13 cellular contexts compared by ENCODE assay signal in the genomic region with DNA sequence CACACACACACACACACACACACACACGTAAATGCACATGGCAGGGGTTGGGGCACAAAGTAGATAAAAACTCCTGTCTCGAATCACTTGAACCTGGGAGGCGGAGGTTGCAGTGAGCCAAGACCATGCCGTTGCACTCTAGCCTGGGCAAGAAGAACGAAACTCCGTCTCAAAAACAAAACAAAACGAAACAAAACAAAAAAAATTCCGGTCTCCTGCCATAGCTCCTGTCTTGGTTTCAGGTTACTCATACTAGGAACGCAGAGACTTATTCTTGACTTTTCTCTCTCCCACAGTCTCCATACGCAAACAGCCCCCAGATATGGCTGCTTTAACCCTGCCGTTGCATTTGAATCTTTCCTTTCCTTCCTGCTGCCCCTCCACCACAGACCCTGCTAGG.
DNase-seq lines count a peak whose midpoint lies in the region; ATAC-seq and TF ChIP-seq lines count a peak whose summit lies in the region.
"Had no signal": no experiment of that assay in that cellular context is flagged by ENCODE, and none has a peak within 500 bp of the region (broad histone marks: within the 10 kb centered on the region; RNA-seq: fewer than 3 reads in every experiment).

No MANE protein-coding gene starts in this region.

- CTCF ChIA-PET in OCI-LY7 (lab: Charles Lee; ENCODE audit: unreplicated experiment), result no interaction called here

- POLR2A ChIA-PET in OCI-LY7 (lab: Charles Lee), result no interaction called here

- H3K4me1 ChIP-seq in OCI-LY7 (ENCODE audit: insufficient read depth, low read length, poor library complexity, severe bottlenecking) (peaks cover 21% of the 10 kb centered on the region), GM23248 (ENCODE audit: insufficient read depth) (no peaks in the 10 kb centered on the region)
- H3K4me1 ChIP-seq: ascending aorta had no signal

- H3F3A ChIP-seq in GM23248 (ENCODE audit: insufficient read depth), result no peaks in the 10 kb centered on the region

- ATAC-seq in GM19455 (IDR thresholded peaks at IDR 0.05; ENCODE audit: unreplicated experiment) (peak; percentile 80), GM19023 (IDR thresholded peaks at IDR 0.05; ENCODE audit: unreplicated experiment) (no peak)

- DNase-seq in GM06990 (ENCODE audit: extremely low read depth, insufficient read length) (peak; percentile 65), OCI-LY7 (ENCODE audit: low spot score) (no peak), left kidney (ENCODE audit: low read depth, low spot score) (peak; percentile 55), GM23248 (no peak), osteocyte (ENCODE audit: extremely low spot score, unreplicated experiment) (no peak), HT-29 (ENCODE audit: low spot score) (no peak)
- DNase-seq: Calu3, NCI-H345, trophoblast cell had no signal

- no peak overlapping the region for H3K9ac ChIP-seq in GM23248

- in situ Hi-C loops in GM23248 (cut with MboI), result no loop called here

- H3K4me1 Mint-ChIP-seq in osteocyte (ENCODE audit: unreplicated experiment), result peaks cover 26% of the 10 kb centered on the region

- no peak for TF ChIP-seq CTCF in GM06990 (IDR thresholded peaks at IDR 0.05; ENCODE audit: insufficient read depth, low read length, poor library complexity, severe bottlenecking)
- no peak for TF ChIP-seq CTCF in OCI-LY7 (conservative IDR thresholded peaks at IDR 0.05; ENCODE audit: low read length)
- no peak for TF ChIP-seq CTCF in osteocyte (IDR thresholded peaks at IDR 0.05)

- no TSS peak for BruUV-seq in OCI-LY7 (replicated peaks; lab: Mats Ljungman, UMichigan)

- H3K9me3 Mint-ChIP-seq in osteocyte (ENCODE audit: unreplicated experiment), result peaks cover 2% of the 10 kb centered on the region

- H2AFZ ChIP-seq in OCI-LY7 (ENCODE audit: low read length) (0 out of 2 replicates have a peak overlapping the region, but pooled peaks have one; percentile 14), GM23248 (no peak overlapping the region)

- H3K4me2 ChIP-seq in OCI-LY7 (ENCODE audit: low read length), result no peak overlapping the region
- H3K4me2 ChIP-seq in GM23248 (ENCODE audit: unreplicated experiment), result no peak overlapping the region

- H3K9me2 ChIP-seq in OCI-LY7 (ENCODE audit: insufficient read depth, low read length), result no peaks in the 10 kb centered on the region
- no peaks in the 10 kb centered on the region for H3K9me2 ChIP-seq in GM23248 (ENCODE audit: insufficient read depth)

- intact Hi-C loops in OCI-LY7 (cut with micrococcal nuclease; ENCODE audit: unreplicated experiment), result no loop called here

- H3K36me3 Mint-ChIP-seq in osteocyte (ENCODE audit: unreplicated experiment), result no peaks in the 10 kb centered on the region

- H3K27ac ChIP-seq in OCI-LY7 (ENCODE audit: low read depth, low read length, poor library complexity, severe bottlenecking) (no peak overlapping the region), GM23248 (no peak overlapping the region)
- H3K27ac ChIP-seq: ascending aorta had no signal

- no peak overlapping the region for H3K4me3 Mint-ChIP-seq in osteocyte (ENCODE audit: unreplicated experiment)

- WGBS in GM23248 (ENCODE audit: low coverage in 1 of 2, low lambda C conversion rate in 2 of 2, missing lambda C conversion rate in 2 of 2), 2 experiments, result 22 to 31% methylated on average over 11 of the region's 11 CpGs

- H3K27me3 ChIP-seq in GM06990 (replicated peaks; ENCODE audit: control insufficient read depth, insufficient read depth, low read length) (no peaks in the 10 kb centered on the region), GM23248 (replicated peaks; ENCODE audit: insufficient read depth) (no peaks in the 10 kb centered on the region)
- H3K27me3 ChIP-seq: ascending aorta had no signal

- no peaks in the 10 kb centered on the region for H3K27me3 Mint-ChIP-seq in osteocyte (ENCODE audit: unreplicated experiment)
- H3K27me3 Mint-ChIP-seq: progenitor cell of endocrine pancreas had no signal

- H3K79me2 ChIP-seq in OCI-LY7 (ENCODE audit: insufficient read depth, low read depth, low read length), result no peaks in the 10 kb centered on the region
- H3K79me2 ChIP-seq in GM23248 (ENCODE audit: insufficient read depth), result no peaks in the 10 kb centered on the region

- H3K36me3 ChIP-seq in GM06990 (ENCODE audit: control insufficient read depth, insufficient read depth, low read length) (no peaks in the 10 kb centered on the region), OCI-LY7 (ENCODE audit: insufficient read depth, low read length) (no peaks in the 10 kb centered on the region), GM23248 (ENCODE audit: low read depth) (no peaks in the 10 kb centered on the region)
- H3K36me3 ChIP-seq: ascending aorta had no signal

- no peaks in the 10 kb centered on the region for H3K9me3 ChIP-seq in OCI-LY7 (ENCODE audit: low read length)
- no peaks in the 10 kb centered on the region for H3K9me3 ChIP-seq in GM23248 (ENCODE audit: low read depth)
- H3K9me3 ChIP-seq: ascending aorta had no signal

- H3K4me3 ChIP-seq in GM06990 (replicated peaks; ENCODE audit: low read depth, low read length) (peak overlapping the region; percentile 26; the same call in 1 of the 2 replicates), OCI-LY7 (ENCODE audit: low read depth, low read length, poor library complexity, severe bottlenecking) (no peak overlapping the region), GM23248 (no peak overlapping the region)
- H3K4me3 ChIP-seq: ascending aorta had no signal

- H4K20me1 ChIP-seq in OCI-LY7 (ENCODE audit: insufficient read depth, low read length) (no peaks in the 10 kb centered on the region), GM23248 (ENCODE audit: insufficient read depth) (no peaks in the 10 kb centered on the region)

- no peak overlapping the region for H3K27ac Mint-ChIP-seq in osteocyte (ENCODE audit: unreplicated experiment)

Comparison
In these comparisons a context has a peak if more than half of its experiments do, and no peak if none do; other contexts are left out.
1. DNase-seq: peak in GM06990 (single experiment) and left kidney (single experiment); none in OCI-LY7 (single experiment), GM23248 (single experiment), osteocyte (single experiment) and HT-29 (single experiment).